ENCODE assay signal across 10 cellular contexts in genomic region chr6:154039231-154039842, GRCh38. TPM values are rescaled to one million over a fixed set of nuclear protein-coding genes. Genes with fewer than 3 reads are reported as not detected.
DNase-seq lines count a peak whose midpoint lies in the region; ATAC-seq and TF ChIP-seq lines count a peak whose summit lies in the region.
"Had no signal": no experiment of that assay in that cellular context is flagged by ENCODE, and none has a peak within 500 bp of the region (broad histone marks: within the 10 kb centered on the region; RNA-seq: fewer than 3 reads in every experiment).

Gene OPRM1, plus strand, starts transcription at chr6:154039240. Its CDS starts 305 bp downstream, at chr6:154039545.

- ATAC-seq in heart right ventricle (peak in 2 of 8 donors; percentile 46 to 47), HG03469 (IDR thresholded peaks at IDR 0.05; ENCODE audit: unreplicated experiment) (no peak), HG03039 (IDR thresholded peaks at IDR 0.05; ENCODE audit: unreplicated experiment) (no peak)

- no peaks in the 10 kb centered on the region for H3K4me1 Mint-ChIP-seq in activated CD4-positive, alpha-beta memory T cell treated with anti-CD3 and anti-CD28 coated beads, Interleukin-2, amount 10 ng/mL, durations not matched to agents 7 days and 5 days

- no peak for TF ChIP-seq CTCF in heart right ventricle (IDR thresholded peaks at IDR 0.05)

- H3K9me3 ChIP-seq in heart right ventricle: no peaks in the 10 kb centered on the region

- POLR2A ChIA-PET in activated CD4-positive, alpha-beta memory T cell treated with anti-CD3 and anti-CD28 coated beads, Interleukin-2, amount 10 ng/mL, durations not matched to agents 7 days and 5 days (lab: Charles Lee): no interaction called here

- H3K27me3 Mint-ChIP-seq in activated CD4-positive, alpha-beta memory T cell treated with anti-CD3 and anti-CD28 coated beads, Interleukin-2, amount 10 ng/mL, durations not matched to agents 7 days and 5 days: peaks cover 4% of the 10 kb centered on the region

- intact Hi-C loops in heart right ventricle (cut with DNase I): no loop called here

- H3K27ac ChIP-seq in heart right ventricle: no peak within 1 kb of the TSS
- H3K27ac ChIP-seq: C4-2B had no signal

- H3K36me3 ChIP-seq in heart right ventricle: no peaks in the 10 kb centered on the region

- peaks cover 0 to 33% (median 16%) of the 10 kb centered on the region in 7 donors for H3K27me3 ChIP-seq in heart right ventricle

- CTCF ChIA-PET in activated CD4-positive, alpha-beta memory T cell treated with anti-CD3 and anti-CD28 coated beads, Interleukin-2, amount 10 ng/mL, durations not matched to agents 7 days and 5 days (lab: Charles Lee): no interaction called here

- no peak within 1 kb of the TSS for H3K4me3 Mint-ChIP-seq in activated CD4-positive, alpha-beta memory T cell treated with anti-CD3 and anti-CD28 coated beads, Interleukin-2, amount 10 ng/mL, durations not matched to agents 7 days and 5 days

- H3K36me3 Mint-ChIP-seq in activated CD4-positive, alpha-beta memory T cell treated with anti-CD3 and anti-CD28 coated beads, Interleukin-2, amount 10 ng/mL, durations not matched to agents 7 days and 5 days (ENCODE audit: low read depth): no peaks in the 10 kb centered on the region

- H3K4me1 ChIP-seq in heart right ventricle: no peaks in the 10 kb centered on the region

- H3K27ac Mint-ChIP-seq in activated CD4-positive, alpha-beta memory T cell treated with anti-CD3 and anti-CD28 coated beads, Interleukin-2, amount 10 ng/mL, durations not matched to agents 7 days and 5 days: no peak within 1 kb of the TSS

- WGBS in heart right ventricle, 2 donors: 3 to 4% methylated on average over 37 to 38 of the region's 38 CpGs

- H3K4me3 ChIP-seq in heart right ventricle: no peak within 1 kb of the TSS

- no peaks in the 10 kb centered on the region for H3K9me3 Mint-ChIP-seq in activated CD4-positive, alpha-beta memory T cell treated with anti-CD3 and anti-CD28 coated beads, Interleukin-2, amount 10 ng/mL, durations not matched to agents 7 days and 5 days

- DNase-seq in activated gamma-delta T cell treated with Interleukin-2 at 50 U/mL for 16 hours (peak; percentile 7), activated gamma-delta T cell (lab: John Stamatoyannopoulos, UW) (no peak), heart right ventricle (peak; percentile 10 to 24), NCI-H1694 (lab: John Stamatoyannopoulos, UW) (no peak)
- peak; percentile 38 for DNase-seq in activated CD4-positive, alpha-beta memory T cell treated with anti-CD3 and anti-CD28 coated beads, Interleukin-2, amount 10 ng/mL, durations not matched to agents 7 days and 5 days
- peak; percentile 3 to 19 for DNase-seq in stimulated activated CD4-positive, alpha-beta T cell treated with anti-CD3 and anti-CD28 coated beads, Interleukin-1b, Interleukin-23, amount 100 ng/mL, for 4 hours (ENCODE audit: low read depth in 2 of 2)

RNA-seq across cellular contexts. Expression of gene OPRM1, which starts in this region (rescaled TPM):
- not detected for total RNA-seq in activated CD4-positive, alpha-beta memory T cell treated with anti-CD3 and anti-CD28 coated beads, Interleukin-2, amount 10 ng/mL, durations not matched to agents 7 days and 5 days
- not detected for total RNA-seq in heart right ventricle
- polyA plus RNA-seq in heart right ventricle: not detected
- total RNA-seq: T-helper 1 cell treated with Interleukin-12 subunit alpha and Interleukin-12 subunit beta and Interleukin-4 antibody, amounts not matched to agents 30 ng/mL and 1 ng/mL, for 36 hours had no signal

Comparison
In these comparisons a context has a peak if more than half of its experiments do, and no peak if none do; other contexts are left out.
1. DNase-seq: peak in activated gamma-delta T cell treated with Interleukin-2 at 50 U/mL for 16 hours (single experiment) and stimulated activated CD4-positive, alpha-beta T cell treated with anti-CD3 and anti-CD28 coated beads, Interleukin-1b, Interleukin-23, amount 100 ng/mL, for 4 hours (2 of 2); none in activated gamma-delta T cell (single experiment) and NCI-H1694 (single experiment).
2. Peak in DNase-seq in activated CD4-positive, alpha-beta memory T cell treated with anti-CD3 and anti-CD28 coated beads, Interleukin-2, amount 10 ng/mL, durations not matched to agents 7 days and 5 days; RNA of the gene not detected or under 1 TPM.
3. Peak in DNase-seq in heart right ventricle; RNA of the gene not detected or under 1 TPM.